In genomic region chr11:126973051-126973450, GRCh38 we compare ENCODE assay signal across 24 cellular contexts. TPM values are rescaled to one million over a fixed set of nuclear protein-coding genes. Genes with fewer than 3 reads are reported as not detected.
DNase-seq lines count a peak whose midpoint lies in the region; TF ChIP-seq lines count a peak whose summit lies in the region.
"Had no signal": no experiment of that assay in that cellular context is flagged by ENCODE, and none has a peak within 500 bp of the region (broad histone marks: within the 10 kb centered on the region; RNA-seq: fewer than 3 reads in every experiment).

No MANE protein-coding gene starts in this region.

- no peaks in the 10 kb centered on the region for H3K36me3 ChIP-seq in trophoblast cell (ENCODE audit: control insufficient read depth in 1 of 2, insufficient read depth in 2 of 2, low read length in 2 of 2)
- H3K36me3 ChIP-seq in mammary epithelial cell (ENCODE audit: insufficient read depth, low read length), result no peaks in the 10 kb centered on the region
- H3K36me3 ChIP-seq: BE2C, BLaER1 had no signal

- no peak overlapping the region for H3K4ac ChIP-seq in trophoblast cell (ENCODE audit: low read depth, low read length)

- H2AK5ac ChIP-seq in trophoblast cell (ENCODE audit: low read length), result no peak overlapping the region

- CTCF ChIA-PET in mammary epithelial cell (lab: Charles Lee; ENCODE audit: low non-redundant PET), result no interaction called here

- H2AFZ ChIP-seq in trophoblast cell (ENCODE audit: insufficient read depth, low read length, poor library complexity), result no peak overlapping the region
- H2AFZ ChIP-seq in mammary epithelial cell (ENCODE audit: low read depth, low read length), result no peak overlapping the region

- H3K27me3 ChIP-seq in trophoblast cell (ENCODE audit: insufficient read depth, low read length), result no peaks in the 10 kb centered on the region
- H3K27me3 ChIP-seq in mammary epithelial cell (ENCODE audit: insufficient read depth, low read length), result no peaks in the 10 kb centered on the region
- H3K27me3 ChIP-seq: BLaER1 had no signal

- DNase-seq in SK-MEL-5 (ENCODE audit: low read depth, low spot score) (peak; percentile 4), foreskin melanocyte (peak; percentile 85), trophoblast cell (peak; percentile 94 to 98), glutamatergic neuron (no peak), mammary epithelial cell (no peak), midbrain (lab: John Stamatoyannopoulos, UW) (no peak)
- DNase-seq: 8988T; ACHN; BE2C; C1 segment of cervical spinal cord; CD4-positive, alpha-beta memory T cell; CD4-positive, CD25-positive, alpha-beta regulatory T cell; CD8-positive, alpha-beta memory T cell; COR-L47; DMS 273 treated with DMSO at 0.1 percent for 48 hours; DMS153; DMS53; DMS79; DND-41; EL; GF-D8 had no signal

- H3K4me1 Mint-ChIP-seq in glutamatergic neuron (ENCODE audit: low read depth, unreplicated experiment), result peaks cover 5% of the 10 kb centered on the region
- H3K4me1 Mint-ChIP-seq: CD14-positive monocyte; CD4-positive, CD25-positive, alpha-beta regulatory T cell; CD8-positive, alpha-beta memory T cell had no signal

- intact Hi-C loops in mammary epithelial cell (cut with micrococcal nuclease), result no loop called here

- H4K91ac ChIP-seq in trophoblast cell (ENCODE audit: low read depth, low read length), result no peak overlapping the region

- H3K27ac Mint-ChIP-seq in glutamatergic neuron (ENCODE audit: unreplicated experiment), result no peak overlapping the region
- H3K27ac Mint-ChIP-seq: CD14-positive monocyte; CD4-positive, alpha-beta memory T cell; CD4-positive, CD25-positive, alpha-beta regulatory T cell; CD8-positive, alpha-beta memory T cell had no signal

- dilution Hi-C loops in mammary epithelial cell (cut with HindIII; ENCODE audit: low sequenced_read_pairs), result no loop called here

- no peak overlapping the region for H3K4me3 Mint-ChIP-seq in glutamatergic neuron (ENCODE audit: unreplicated experiment)
- H3K4me3 Mint-ChIP-seq: CD14-positive monocyte; CD4-positive, alpha-beta memory T cell; CD4-positive, CD25-positive, alpha-beta regulatory T cell; CD8-positive, alpha-beta memory T cell had no signal

- H4K8ac ChIP-seq in trophoblast cell (ENCODE audit: low read depth, low read length), result no peak overlapping the region

- no peaks in the 10 kb centered on the region for H4K20me1 ChIP-seq in mammary epithelial cell (ENCODE audit: insufficient read depth, low read length)
- H4K20me1 ChIP-seq: BLaER1 had no signal

- H2BK5ac ChIP-seq in trophoblast cell (ENCODE audit: low read depth, low read length, poor library complexity), result no peak overlapping the region

- H3K9me3 Mint-ChIP-seq in glutamatergic neuron (ENCODE audit: unreplicated experiment), result peaks cover 4% of the 10 kb centered on the region

- H3K9me3 ChIP-seq in trophoblast cell (ENCODE audit: insufficient read depth, low read depth, low read length) (peaks cover 4% of the 10 kb centered on the region), mammary epithelial cell (replicated peaks; ENCODE audit: insufficient read depth, low read length) (no peaks in the 10 kb centered on the region)
- H3K9me3 ChIP-seq: BE2C had no signal

- H3K9ac ChIP-seq in trophoblast cell (ENCODE audit: low read length) (no peak overlapping the region), mammary epithelial cell (ENCODE audit: insufficient read depth, low read length) (no peak overlapping the region)
- H3K9ac ChIP-seq: BLaER1 had no signal

- in situ Hi-C loops in SK-MEL-5 (cut with HindIII; ENCODE audit: low pct_unique_long_range_greater_than_20kb, low sequenced_read_pairs) (no loop called here), mammary epithelial cell (cut with MboI; ENCODE audit: low sequenced_read_pairs in 2 of 2) (no loop called here)

- H3K4me2 ChIP-seq in trophoblast cell (ENCODE audit: low read length), result no peak overlapping the region
- no peak overlapping the region for H3K4me2 ChIP-seq in mammary epithelial cell (ENCODE audit: insufficient read depth, low read depth, low read length)
- H3K4me2 ChIP-seq: BLaER1 had no signal

- H3K4me3 ChIP-seq in trophoblast cell (ENCODE audit: low read depth, low read length) (no peak overlapping the region), mammary epithelial cell (replicated peaks in 1 of 3; ENCODE audit: insufficient read depth in 1 of 3, low read depth in 2 of 3, low read length in 3 of 3) (no peak overlapping the region)
- H3K4me3 ChIP-seq: BLaER1 had no signal

- H4K12ac ChIP-seq in trophoblast cell (ENCODE audit: low read depth, low read length), result no peak overlapping the region

- no peak overlapping the region for H2BK12ac ChIP-seq in trophoblast cell (ENCODE audit: low read length)

- no peak overlapping the region for H3K27ac ChIP-seq in trophoblast cell (ENCODE audit: low read depth, low read length)
- H3K27ac ChIP-seq in mammary epithelial cell (ENCODE audit: insufficient read depth, low read depth, low read length), result no peak overlapping the region
- H3K27ac ChIP-seq: BLaER1 had no signal

- WGBS in trophoblast cell (ENCODE audit: extremely low coverage, insufficient coverage, insufficient read length), result no CpG with 5 or more reads among the region's 2 CpGs
- WGBS in mammary epithelial cell (ENCODE audit: low coverage, missing lambda C conversion rate), result 100% methylated on average over 2 of the region's 2 CpGs

- H3K4me1 ChIP-seq in trophoblast cell (ENCODE audit: control insufficient read depth in 1 of 2, insufficient read depth in 2 of 2, low read length in 2 of 2) (peaks cover 0 to 3% of the 10 kb centered on the region in 2 experiments), mammary epithelial cell (ENCODE audit: insufficient read depth, low read length) (peaks cover 12% of the 10 kb centered on the region)
- H3K4me1 ChIP-seq: BE2C had no signal

- H3K79me2 ChIP-seq in trophoblast cell (ENCODE audit: control insufficient read depth, insufficient read depth, low read length, poor library complexity) (no peaks in the 10 kb centered on the region), mammary epithelial cell (ENCODE audit: insufficient read depth, low read length) (no peaks in the 10 kb centered on the region)

- H3K36me3 Mint-ChIP-seq in glutamatergic neuron (ENCODE audit: unreplicated experiment), result peaks cover 13% of the 10 kb centered on the region
- H3K36me3 Mint-ChIP-seq: CD14-positive monocyte; CD4-positive, alpha-beta memory T cell; CD4-positive, CD25-positive, alpha-beta regulatory T cell; CD8-positive, alpha-beta memory T cell had no signal

- no peak overlapping the region for H3K18ac ChIP-seq in trophoblast cell (ENCODE audit: low read length)

- H2BK120ac ChIP-seq in trophoblast cell (ENCODE audit: insufficient read depth, low read length, poor library complexity), result no peak overlapping the region

- no peaks in the 10 kb centered on the region for H3K27me3 Mint-ChIP-seq in glutamatergic neuron (ENCODE audit: unreplicated experiment)

- no TSS peak for BruUV-seq in mammary epithelial cell (replicated peaks; lab: Mats Ljungman, UMichigan)

- no peak for TF ChIP-seq CTCF in glutamatergic neuron (IDR thresholded peaks at IDR 0.05; ENCODE audit: partially characterized antibody, unreplicated experiment)
- TF ChIP-seq CTCF in mammary epithelial cell (conservative IDR thresholded peaks at IDR 0.05 in 1 of 2, IDR thresholded peaks at IDR 0.05 in 1 of 2; ENCODE audit: extremely low read depth in 1 of 2, insufficient read depth in 1 of 2, low read depth in 1 of 2, low read length in 2 of 2), result no peak

- H3K23ac ChIP-seq in trophoblast cell (ENCODE audit: low read length), result no peak overlapping the region

- H3K79me1 ChIP-seq in trophoblast cell (ENCODE audit: low read length), result no peaks in the 10 kb centered on the region

- H3K14ac ChIP-seq in trophoblast cell (ENCODE audit: low read length), result no peak overlapping the region

RNA-seq across cellular contexts. Expression of gene KIRREL3, which starts 27.5 kb away (rescaled TPM):
- total RNA-seq in SK-MEL-5 (2014; rRNA removed; shearing (Covaris generic)), result not detected in 2 replicates
- not detected in 2 replicates for polyA plus RNA-seq in SK-MEL-5 (2015; cell fraction: cytosol; rRNA removed)
- polyA plus RNA-seq in SK-MEL-5 (2015; cell fraction: nucleus; rRNA removed), result not detected in 2 replicates
- polyA plus RNA-seq in trophoblast cell (2013), result 0.04 TPM in 1 of 2 replicates, not detected in the other
- total RNA-seq in glutamatergic neuron (ENCODE audit: unreplicated experiment) (25.3 TPM), mammary epithelial cell (under 1 TPM in 1 of 2 donors, not detected in 1; under 0.01 TPM)
- polyA plus RNA-seq in mammary epithelial cell, result 0.31 TPM
- 1.4 TPM for polyA minus RNA-seq in mammary epithelial cell
- total RNA-seq: A673; CD4-positive, alpha-beta memory T cell; CD4-positive, CD25-positive, alpha-beta regulatory T cell; CD8-positive, alpha-beta memory T cell had no signal
- polyA plus RNA-seq: CD14-positive monocyte; CD4-positive, alpha-beta memory T cell; CD4-positive, CD25-positive, alpha-beta regulatory T cell; CD8-positive, alpha-beta memory T cell had no signal

Comparison
In these comparisons a context has a peak if more than half of its experiments do, and no peak if none do; other contexts are left out.
1. DNase-seq: peak in SK-MEL-5 (single experiment), foreskin melanocyte (single experiment) and trophoblast cell (2 of 2); none in glutamatergic neuron (single experiment), mammary epithelial cell (single experiment) and midbrain (single experiment).
2. RNA of gene KIRREL3, which starts 27.5 kb away (total RNA-seq): 25.3 TPM in glutamatergic neuron (single experiment); not detected in SK-MEL-5 and under 0.01 TPM in mammary epithelial cell; every median in the first group is over 10 times any median in the second.